In genomic region chr21:36976882-36977651, GRCh38 we compare ENCODE assay signal across 7 cellular contexts.
DNase-seq lines count a peak whose midpoint lies in the region; ATAC-seq and TF ChIP-seq lines count a peak whose summit lies in the region.

No MANE protein-coding gene starts in this region.

- H3K4me3 ChIP-seq in astrocyte of the cerebellum (ENCODE audit: low read depth, low read length), result no peak overlapping the region

- H3K4me3 Mint-ChIP-seq in stimulated activated memory B cell treated with anti-CD40 and anti-IgM and Interleukin-4, amounts not matched to agents 10 μg/mL and 1 μg/mL and 100 μg/mL, for 72 hours, result no peak overlapping the region

- peak overlapping the region; percentile 70 for H3K27ac Mint-ChIP-seq in stimulated activated memory B cell treated with anti-CD40 and anti-IgM and Interleukin-4, amounts not matched to agents 10 μg/mL and 1 μg/mL and 100 μg/mL, for 72 hours

- peaks cover 35% of the 10 kb centered on the region for H3K4me1 Mint-ChIP-seq in stimulated activated memory B cell treated with anti-CD40 and anti-IgM and Interleukin-4, amounts not matched to agents 10 μg/mL and 1 μg/mL and 100 μg/mL, for 72 hours

- H3K27me3 Mint-ChIP-seq in stimulated activated memory B cell treated with anti-CD40 and anti-IgM and Interleukin-4, amounts not matched to agents 10 μg/mL and 1 μg/mL and 100 μg/mL, for 72 hours, result no peaks in the 10 kb centered on the region

- TF ChIP-seq CTCF in astrocyte of the cerebellum (IDR thresholded peaks at IDR 0.05; ENCODE audit: low read depth, low read length, missing control alignments), result peak; percentile 79

- no peaks in the 10 kb centered on the region for H3K9me3 Mint-ChIP-seq in stimulated activated memory B cell treated with anti-CD40 and anti-IgM and Interleukin-4, amounts not matched to agents 10 μg/mL and 1 μg/mL and 100 μg/mL, for 72 hours

- DNase-seq in ELR (ENCODE audit: low read depth) (peak; percentile 87), OCI-M2 (lab: John Stamatoyannopoulos, UW; ENCODE audit: unreplicated experiment) (peak; percentile 88), astrocyte of the cerebellum (ENCODE audit: low read depth) (peak; percentile 76), iris pigment epithelial cell (ENCODE audit: low read depth) (peak; percentile 76)

- no peak for TF ChIP-seq EP300 in Ishikawa (IDR thresholded peaks at IDR 0.05; ENCODE audit: borderline replicate concordance)

- no peaks in the 10 kb centered on the region for H3K36me3 Mint-ChIP-seq in stimulated activated memory B cell treated with anti-CD40 and anti-IgM and Interleukin-4, amounts not matched to agents 10 μg/mL and 1 μg/mL and 100 μg/mL, for 72 hours

- peak; percentile 70 for ATAC-seq in GM21367 (IDR thresholded peaks at IDR 0.05; ENCODE audit: unreplicated experiment)
- ATAC-seq in stimulated activated memory B cell treated with anti-CD40 and anti-IgM and Interleukin-4, amounts not matched to agents 10 μg/mL and 1 μg/mL and 100 μg/mL, for 72 hours, result peak; percentile 76

- in situ Hi-C loops in astrocyte of the cerebellum (cut with HindIII; ENCODE audit: low sequenced_read_pairs), result no loop called here

- TF ChIP-seq RAD21 in Ishikawa (IDR thresholded peaks at IDR 0.05; ENCODE audit: low read depth), result peak; percentile 54

TF ChIP-seq in Ishikawa, 13 proteins besides CTCF, POLR2A, EP300 and RAD21:
- no peak for TF ChIP-seq TEAD4 (IDR thresholded peaks at IDR 0.05)
- TF ChIP-seq YY1 (IDR thresholded peaks at IDR 0.05; ENCODE audit: low read depth), result no peak
- no peak for TF ChIP-seq CREB1 (IDR thresholded peaks at IDR 0.05; ENCODE audit: low read depth)
- TF ChIP-seq FOXM1 (IDR thresholded peaks at IDR 0.05; ENCODE audit: borderline replicate concordance, low read depth), result no peak
